ENCODE assay signal across 16 cellular contexts in genomic region chr13:110649551-110649950, GRCh38. TPM values are rescaled to one million over a fixed set of nuclear protein-coding genes. Genes with fewer than 3 reads are reported as not detected.
DNase-seq lines count a peak whose midpoint lies in the region; ATAC-seq and TF ChIP-seq lines count a peak whose summit lies in the region.
"Had no signal": no experiment of that assay in that cellular context is flagged by ENCODE, and none has a peak within 500 bp of the region (broad histone marks: within the 10 kb centered on the region; RNA-seq: fewer than 3 reads in every experiment).

No MANE protein-coding gene starts in this region.

- no peak for ATAC-seq in Right ventricle myocardium inferior
- ATAC-seq in heart left ventricle, result no peak
- no peak for ATAC-seq in left lung
- no peak for ATAC-seq in GM19351 (IDR thresholded peaks at IDR 0.05; ENCODE audit: unreplicated experiment)
- ATAC-seq: CD8-positive, alpha-beta T cell; HCT116 had no signal

- DNase-seq in Right ventricle myocardium inferior (ENCODE audit: missing footprints) (peak; percentile 46), heart left ventricle (no peak), left lung (peak; percentile 19 to 50), spleen (peak; percentile 63), NCI-H1048 (lab: John Stamatoyannopoulos, UW) (no peak)
- no peak for DNase-seq in CD8-positive, alpha-beta memory T cell
- DNase-seq: 8988T; CD8-positive, alpha-beta T cell; DMS79 treated with DMSO at 0.1 percent for 48 hours; GF-D8; GOT3; HFFc6 had no signal

- peaks cover 0 to 10% (median under 1%) of the 10 kb centered on the region in 12 donors for H3K4me1 ChIP-seq in heart left ventricle
- H3K4me1 ChIP-seq in left lung, result peaks cover 6 to 9% of the 10 kb centered on the region in 2 donors
- peaks cover 0 to 58% (median 13%) of the 10 kb centered on the region in 6 donors for H3K4me1 ChIP-seq in spleen
- peaks cover 3% of the 10 kb centered on the region for H3K4me1 ChIP-seq in CD8-positive, alpha-beta memory T cell (ENCODE audit: insufficient read depth, low read length)

- TF ChIP-seq CTCF in heart left ventricle (IDR thresholded peaks at IDR 0.05), result no peak
- TF ChIP-seq CTCF in left lung (IDR thresholded peaks at IDR 0.05), result no peak
- no peak for TF ChIP-seq CTCF in spleen (IDR thresholded peaks at IDR 0.05 in 8 of 11, conservative IDR thresholded peaks at IDR 0.05 in 3 of 11)

- H3K9me3 ChIP-seq in heart left ventricle, result no peaks in the 10 kb centered on the region
- no peaks in the 10 kb centered on the region for H3K9me3 ChIP-seq in left lung
- H3K9me3 ChIP-seq in spleen, result no peaks in the 10 kb centered on the region
- H3K9me3 ChIP-seq in CD8-positive, alpha-beta memory T cell (ENCODE audit: low read length), result no peaks in the 10 kb centered on the region
- H3K9me3 ChIP-seq: BLaER1 treated with 17β-estradiol and CSF1 and Interleukin-3, amounts not matched to agents 10 nM and 100 nM had no signal

- 86 to 89% (median 86%) methylated on average over 7 of the region's 7 CpGs for WGBS in heart left ventricle, 4 donors
- WGBS in spleen, 5 donors, result 83 to 92% (median 91%) methylated on average over 7 of the region's 7 CpGs

- POLR2A ChIA-PET in CD8-positive, alpha-beta memory T cell (lab: Charles Lee), result no interaction called here

- intact Hi-C loops in Right ventricle myocardium inferior (cut with DNase I), result no loop called here
- intact Hi-C loops in heart left ventricle (cut with DNase I), result no loop called here
- intact Hi-C loops in left lung (cut with DNase I), result no loop called here
- intact Hi-C loops in spleen (cut with DNase I; ENCODE audit: low total_unique reads), result no loop called here

- H3K9me3 Mint-ChIP-seq in CD8-positive, alpha-beta memory T cell, result no peaks in the 10 kb centered on the region
- H3K9me3 Mint-ChIP-seq: CD8-positive, alpha-beta T cell; HFFc6 had no signal

- TF ChIP-seq POLR2A in heart left ventricle (IDR thresholded peaks at IDR 0.05), result no peak
- no peak for TF ChIP-seq POLR2A in spleen (IDR thresholded peaks at IDR 0.05)

- peaks cover 0 to 70% (median 6%) of the 10 kb centered on the region in 3 donors for H3K36me3 Mint-ChIP-seq in CD8-positive, alpha-beta memory T cell

- CTCF ChIA-PET in CD8-positive, alpha-beta memory T cell (lab: Charles Lee), result no interaction called here

- peaks cover 0 to 60% (median 17%) of the 10 kb centered on the region in 9 donors for H3K36me3 ChIP-seq in heart left ventricle
- H3K36me3 ChIP-seq in left lung, result peaks cover 0 to 81% of the 10 kb centered on the region in 2 donors
- H3K36me3 ChIP-seq in spleen, result peaks cover 0 to 98% (median 37%) of the 10 kb centered on the region in 6 donors
- peaks cover 8% of the 10 kb centered on the region for H3K36me3 ChIP-seq in CD8-positive, alpha-beta memory T cell (ENCODE audit: insufficient read depth, low read length)

- H3K4me1 Mint-ChIP-seq in CD8-positive, alpha-beta memory T cell, result peaks cover 2 to 7% (median 6%) of the 10 kb centered on the region in 3 donors

- H3K27ac Mint-ChIP-seq in CD8-positive, alpha-beta memory T cell, result no peak overlapping the region
- H3K27ac Mint-ChIP-seq: CD8-positive, alpha-beta T cell; HFFc6 had no signal

- no peaks in the 10 kb centered on the region for H3K27me3 ChIP-seq in heart left ventricle
- H3K27me3 ChIP-seq in left lung, result no peaks in the 10 kb centered on the region
- no peaks in the 10 kb centered on the region for H3K27me3 ChIP-seq in spleen (replicated peaks in 1 of 7)
- H3K27me3 ChIP-seq in CD8-positive, alpha-beta memory T cell (ENCODE audit: insufficient read depth, low read length, poor library complexity, severe bottlenecking), result no peaks in the 10 kb centered on the region
- H3K27me3 ChIP-seq: BLaER1 treated with 17β-estradiol and CSF1 and Interleukin-3, amounts not matched to agents 10 nM and 100 nM had no signal

- H3K4me3 ChIP-seq in heart left ventricle (no peak overlapping the region), left lung (no peak overlapping the region), spleen (no peak overlapping the region)
- no peak overlapping the region for H3K4me3 ChIP-seq in CD8-positive, alpha-beta memory T cell (ENCODE audit: low read length)
- H3K4me3 ChIP-seq: BLaER1 treated with 17β-estradiol and CSF1 and Interleukin-3, amounts not matched to agents 10 nM and 100 nM had no signal

- H3K27me3 Mint-ChIP-seq in CD8-positive, alpha-beta memory T cell, result no peaks in the 10 kb centered on the region

- H3K27ac ChIP-seq in heart left ventricle, result no peak overlapping the region
- no peak overlapping the region for H3K27ac ChIP-seq in left lung
- H3K27ac ChIP-seq in spleen, result no peak overlapping the region
- H3K27ac ChIP-seq in CD8-positive, alpha-beta memory T cell (ENCODE audit: low read depth, low read length), result no peak overlapping the region
- H3K27ac ChIP-seq: BLaER1 treated with 17β-estradiol and CSF1 and Interleukin-3, amounts not matched to agents 10 nM and 100 nM; HL-60 had no signal

- no peak overlapping the region for H3K4me3 Mint-ChIP-seq in CD8-positive, alpha-beta memory T cell
- H3K4me3 Mint-ChIP-seq: CD8-positive, alpha-beta T cell; HFFc6 had no signal

RNA-seq across cellular contexts. Expression of gene NAXD, which starts 34.2 kb away (rescaled TPM):
- 27.9 TPM for total RNA-seq in Right ventricle myocardium inferior
- 10 to 100 TPM; 19.2 to 31.4 (median 25.0) TPM for total RNA-seq in heart left ventricle
- 10 to 100 TPM; 22.4 to 22.8 TPM for polyA plus RNA-seq in heart left ventricle
- 10 to 100 TPM; 25.3 to 35.5 TPM for total RNA-seq in left lung
- 10 to 100 TPM; 27.1 to 35.5 (median 34.0) TPM for total RNA-seq in spleen
- polyA plus RNA-seq in spleen, result 10 to 100 TPM; 25.1 to 40.9 (median 35.8) TPM
- total RNA-seq in CD8-positive, alpha-beta memory T cell, result 10 to 100 TPM; 19.9 to 20.7 TPM
- polyA plus RNA-seq in CD8-positive, alpha-beta memory T cell, result 17.0 TPM

RNA-seq across cellular contexts. Expression of gene CARS2, which starts 56.4 kb away (rescaled TPM):
- total RNA-seq in Right ventricle myocardium inferior (52.1 TPM), heart left ventricle (10 to 100 TPM; 35.4 to 48.4 (median 43.5) TPM), left lung (10 to 100 TPM; 61.9 to 79.8 TPM), spleen (100 to 1,000 TPM in 1 of 7 donors, 10 to 100 TPM in 6; 63.9 to 113 (median 77.9) TPM)
- polyA plus RNA-seq in heart left ventricle (10 to 100 TPM; 72.4 to 78.5 TPM), spleen (100 to 1,000 TPM in 2 of 3 donors, 10 to 100 TPM in 1; 69.5 to 109 (median 105) TPM)
- 10 to 100 TPM; 84.5 to 84.9 TPM for total RNA-seq in CD8-positive, alpha-beta memory T cell
- polyA plus RNA-seq in CD8-positive, alpha-beta memory T cell, result 39.2 TPM

Comparison
In these comparisons a context has a peak if more than half of its experiments do, and no peak if none do; other contexts are left out.
1. DNase-seq: peak in Right ventricle myocardium inferior (single experiment), left lung (2 of 2) and spleen (single experiment); none in heart left ventricle (0 of 5), NCI-H1048 (single experiment) and CD8-positive, alpha-beta memory T cell (0 of 5).